9 cellular contexts compared by ENCODE assay signal in genomic region chr12:114682920-114683708, GRCh38. TPM values are rescaled to one million over a fixed set of nuclear protein-coding genes. Genes with fewer than 3 reads are reported as not detected.
DNase-seq lines count a peak whose midpoint lies in the region; ATAC-seq, FAIRE-seq and TF ChIP-seq lines count a peak whose summit lies in the region.
"Had no signal": no experiment of that assay in that cellular context is flagged by ENCODE, and none has a peak within 500 bp of the region (broad histone marks: within the 10 kb centered on the region; RNA-seq: fewer than 3 reads in every experiment).

No MANE protein-coding gene starts in this region.

- CTCF ChIA-PET in K562 (lab: Yijun Ruan, JAX; ENCODE audit: low intra/inter-chr PET ratio) = no interaction called here

- ATAC-seq in Right ventricle myocardium inferior (peak; percentile 24), K562 (no peak), left colon (peak; percentile 33), HG02938 (IDR thresholded peaks at IDR 0.05; ENCODE audit: unreplicated experiment) (no peak), HG03175 (IDR thresholded peaks at IDR 0.05; ENCODE audit: unreplicated experiment) (no peak)

- no peak for TF ChIP-seq EP300 in K562 (IDR thresholded peaks at IDR 0.05; ENCODE audit: low read length)

- no peak for TF ChIP-seq CTCF in K562 (IDR thresholded peaks at IDR 0.05 in 2 of 3, conservative IDR thresholded peaks at IDR 0.05 in 1 of 3; ENCODE audit: insufficient read depth in 2 of 3, low read depth in 1 of 3, low read length in 3 of 3)
- no peak for TF ChIP-seq CTCF in testis (IDR thresholded peaks at IDR 0.05)

- WGBS in K562 (ENCODE audit: insufficient coverage, low coverage, missing lambda C conversion rate) = 5% methylated on average over 44 of the region's 51 CpGs
- 0 to 1% methylated on average over 45 to 51 of the region's 51 CpGs for WGBS in testis, 2 donors

- TSS peak; percentile 69 for BruUV-seq in K562 (replicated peaks; lab: Mats Ljungman, UMichigan)

- in situ Hi-C loops in K562 (cut with MboI) = no loop called here

- TF ChIP-seq POLR2A in K562 (conservative IDR thresholded peaks at IDR 0.05) (no peak), testis (IDR thresholded peaks at IDR 0.05) (no peak)

- H3K27me3 ChIP-seq in K562 (ENCODE audit: control insufficient read depth in 2 of 2, insufficient read depth in 2 of 2, low read length in 2 of 2) = peaks cover 45 to 67% of the 10 kb centered on the region in 2 experiments; a peak in 4 of 5 replicates
- no peaks in the 10 kb centered on the region for H3K27me3 ChIP-seq in testis

- no peak for FAIRE-seq in K562 (lab: Jason Lieb, UNC)
- FAIRE-seq: GM18507 had no signal

- H3K79me2 ChIP-seq in K562 (ENCODE audit: control insufficient read depth, insufficient read depth, low read length) = no peaks in the 10 kb centered on the region

- no peak overlapping the region for H2AFZ ChIP-seq in K562 (ENCODE audit: low read depth, low read length)

- H3K4me1 ChIP-seq in K562 (replicated peaks in 1 of 2; ENCODE audit: control insufficient read depth in 2 of 2, insufficient read depth in 2 of 2, low read length in 2 of 2) (peaks cover 0 to 19% of the 10 kb centered on the region in 2 experiments; a peak in 3 of 5 replicates), testis (peaks cover 2% of the 10 kb centered on the region)

- intact Hi-C loops in Right ventricle myocardium inferior (cut with DNase I) = loop anchor here (5.0 to 10.0 kb wide), 2 partner anchors 272 to 1069 kb away; no protein-coding TSS in a partner anchor
- intact Hi-C loops in cardiac septum (cut with DNase I) = loop anchor here (5.0 to 10.0 kb wide), 7 partner anchors 114 to 769 kb away; no protein-coding TSS in a partner anchor
- intact Hi-C loops in K562 (cut with micrococcal nuclease) = no loop called here
- intact Hi-C loops in left colon (cut with DNase I, micrococcal nuclease) = loop anchor here in 1 of 2 donors (5.0 kb wide), 1 partner anchor 659 kb away; no protein-coding TSS in a partner anchor
- intact Hi-C loops in testis (cut with DNase I; ENCODE audit: low total_unique reads) = no loop called here

- no peak overlapping the region for H3K27ac ChIP-seq in K562 (ENCODE audit: extremely low read depth, low read depth, low read length)
- peak overlapping the region; percentile 92 to 93 for H3K27ac ChIP-seq in testis

- H3K36me3 ChIP-seq in K562 (ENCODE audit: control insufficient read depth, insufficient read depth, low read length) = no peaks in the 10 kb centered on the region
- H3K36me3 ChIP-seq in testis (ENCODE audit: low read depth, missing control alignments) = no peaks in the 10 kb centered on the region

- H3K9ac ChIP-seq in K562 (ENCODE audit: insufficient read depth in 1 of 2, low read depth in 2 of 2, low read length in 2 of 2) = peak overlapping the region in 1 of 2 experiments; percentile 69; a peak in 2 of 4 replicates

- H3K4me2 ChIP-seq in K562 (ENCODE audit: insufficient read depth, low read length) = 0 out of 2 replicates have a peak overlapping the region, but pooled peaks have one; percentile 68

- no peaks in the 10 kb centered on the region for H4K20me1 ChIP-seq in K562 (replicated peaks; ENCODE audit: control insufficient read depth, insufficient read depth, low read length)

- POLR2A ChIA-PET in K562 (lab: Yijun Ruan, JAX) = no interaction called here

- no peaks in the 10 kb centered on the region for H3K9me3 ChIP-seq in K562 (replicated peaks; ENCODE audit: control insufficient read depth, insufficient read depth, low read depth, low read length)
- no peaks in the 10 kb centered on the region for H3K9me3 ChIP-seq in testis

- H3K4me3 ChIP-seq in K562 = peak overlapping the region; percentile 34
- peak overlapping the region; percentile 73 to 82 for H3K4me3 ChIP-seq in testis

- no peak for TF ChIP-seq RAD21 in K562 (CRISPR knock-in tag; conservative IDR thresholded peaks at IDR 0.05 in 1 of 2, IDR thresholded peaks at IDR 0.05 in 1 of 2)

- no peaks in the 10 kb centered on the region for H3K9me1 ChIP-seq in K562 (ENCODE audit: control insufficient read depth, insufficient read depth, low read length)

- DNase-seq in Right ventricle myocardium inferior (ENCODE audit: missing footprints) (no peak), cardiac septum (ENCODE audit: low spot score) (no peak), K562 (ENCODE audit: extremely low read depth in 1 of 4, low spot score in 3 of 4) (no peak), left colon (peak in 1 of 2 donors; percentile 62), testis (peak; percentile 66)
- DNase-seq in stimulated activated CD4-positive, alpha-beta T cell treated with anti-CD3 and anti-CD28 coated beads, Interleukin-15, amount 100 ng/mL, for 24 hours = no peak

TF ChIP-seq in K562, 482 proteins besides CTCF, POLR2A, EP300 and RAD21:
- TF ChIP-seq GMEB1 (CRISPR knock-in tag; IDR thresholded peaks at IDR 0.05) (no peak), ZNF512 (tag; IDR thresholded peaks at IDR 0.05) (0 out of 2 replicates have a peak, but pooled peaks have one; percentile 60)

RNA-seq across cellular contexts. Expression of gene TBX3, which starts 0.9 kb away (rescaled TPM):
- 11.9 TPM for total RNA-seq in Right ventricle myocardium inferior
- total RNA-seq in cardiac septum = 17.1 TPM
- 0.88 and 2.7 TPM in 2 replicates for total RNA-seq in K562 (2011; cell fraction: chromatin; rRNA removed; ENCODE audit: low replicate concordance)
- 1.3 and 1.5 TPM in 2 replicates for total RNA-seq in K562 (2011; cell fraction: nucleolus; rRNA removed)
- total RNA-seq in K562 (2011; cell fraction: nucleoplasm; rRNA removed) = 0.51 and 0.92 TPM in 2 replicates
- total RNA-seq in K562 (2014; rRNA removed) = 0.18 and 0.20 TPM in 2 replicates
- total RNA-seq in K562 (2014; rRNA removed; fragmentation: Illumina TruSeq; extraction: Trizol) = 0.15 and 0.38 TPM in 2 replicates
- 0.23 and 0.47 TPM in 2 replicates for total RNA-seq in K562 (2015; rRNA removed; fragmentation: Illumina TruSeq; extraction: Trizol)
- total RNA-seq in K562 (2021) = 0.60 and 0.81 TPM in 2 replicates
- polyA plus RNA-seq in K562 (2011; rRNA removed) = 0.08 and 0.52 TPM in 2 replicates
- 0.04 and 0.31 TPM in 2 replicates for polyA plus RNA-seq in K562 (2011; cell fraction: cytosol; rRNA removed)
- polyA plus RNA-seq in K562 (2011; cell fraction: nucleus; rRNA removed) = 3.5 TPM in 1 of 2 replicates, not detected in the other
- 0.24 and 0.35 TPM in 2 replicates for polyA plus RNA-seq in K562 (2012)
- polyA plus RNA-seq in K562 (2014; fragmentation: Illumina TruSeq; extraction: Trizol) = 0.35 and 0.42 TPM in 2 replicates
- polyA plus RNA-seq in K562 (2014; fragmentation: Nextera tagmentation; extraction: Ambion mirVana) = under 1 TPM; 0.03 to 0.06 TPM
- 0.19 and 0.35 TPM in 2 replicates for polyA plus RNA-seq in K562 (2014; rRNA removed)
- 1.4 TPM in 1 of 2 replicates, not detected in the other for polyA minus RNA-seq in K562 (2011; rRNA and poly(A)+ RNA removed)
- 0.38 and 0.73 TPM in 2 replicates for polyA minus RNA-seq in K562 (2011; cell fraction: cytosol; rRNA and poly(A)+ RNA removed)
- 0.22 and 2.6 TPM in 2 replicates for polyA minus RNA-seq in K562 (2011; cell fraction: nucleus; rRNA and poly(A)+ RNA removed)
- total RNA-seq in left colon = 10 to 100 TPM in 1 of 2 donors, 1 to 10 TPM in 1; 5.6 to 10.6 TPM
- 1 to 10 TPM; 8.4 to 8.7 TPM for total RNA-seq in testis
- polyA plus RNA-seq in testis (ENCODE audit: insufficient read depth, low read depth, low replicate concordance) = 4.0 TPM

Comparison
In these comparisons a context has a peak if more than half of its experiments do, and no peak if none do; other contexts are left out.
1. ATAC-seq: peak in Right ventricle myocardium inferior (single experiment) and left colon (single experiment); none in K562 (single experiment), HG02938 (single experiment) and HG03175 (single experiment).
2. intact Hi-C loops: an anchor here in Right ventricle myocardium inferior (5.0 to 10.0 kb wide) and cardiac septum (5.0 to 10.0 kb wide); none called in K562 and testis.